13 cellular contexts compared by ENCODE assay signal in genomic region chr4:183563874-183564273, GRCh38. TPM values are rescaled to one million over a fixed set of nuclear protein-coding genes. Genes with fewer than 3 reads are reported as not detected.
DNase-seq lines count a peak whose midpoint lies in the region; ATAC-seq lines count a peak whose summit lies in the region.
"Had no signal": no experiment of that assay in that cellular context is flagged by ENCODE, and none has a peak within 500 bp of the region (broad histone marks: within the 10 kb centered on the region; RNA-seq: fewer than 3 reads in every experiment).

No MANE protein-coding gene starts in this region.

- POLR2A ChIA-PET in activated CD4-positive, alpha-beta memory T cell treated with anti-CD3 and anti-CD28 coated beads for 36 hours (lab: Charles Lee): no interaction called here
- POLR2A ChIA-PET in activated CD4-positive, alpha-beta memory T cell treated with anti-CD3 and anti-CD28 coated beads, Interleukin-2, amount 10 ng/mL, durations not matched to agents 7 days and 5 days (lab: Charles Lee): no interaction called here

- no peaks in the 10 kb centered on the region for H3K9me3 Mint-ChIP-seq in activated CD4-positive, alpha-beta memory T cell treated with anti-CD3 and anti-CD28 coated beads for 36 hours
- H3K9me3 Mint-ChIP-seq in activated CD4-positive, alpha-beta memory T cell treated with anti-CD3 and anti-CD28 coated beads, Interleukin-2, amount 10 ng/mL, durations not matched to agents 7 days and 5 days: no peaks in the 10 kb centered on the region
- H3K9me3 Mint-ChIP-seq in stimulated activated effector memory CD8-positive, alpha-beta T cell treated with anti-CD3 and anti-CD28 coated beads, Interleukin-12 subunit alpha, Interleukin-12 subunit beta, amount 100 ng/mL, for 72 hours: no peaks in the 10 kb centered on the region
- no peaks in the 10 kb centered on the region for H3K9me3 Mint-ChIP-seq in effector memory CD8-positive, alpha-beta T cell
- H3K9me3 Mint-ChIP-seq: WTC11 had no signal

- DNase-seq in activated CD4-positive, alpha-beta memory T cell treated with anti-CD3 and anti-CD28 coated beads for 36 hours: peak; percentile 44
- no peak for DNase-seq in activated CD4-positive, alpha-beta memory T cell treated with anti-CD3 and anti-CD28 coated beads, Interleukin-2, amount 10 ng/mL, durations not matched to agents 7 days and 5 days
- DNase-seq in RPMI7951 (ENCODE audit: low read depth) (peak; percentile 33), glomerular visceral epithelial cell (ENCODE audit: extremely low spot score) (peak; percentile 43), NCI-H526 (lab: John Stamatoyannopoulos, UW) (no peak)
- DNase-seq in stimulated activated effector memory CD8-positive, alpha-beta T cell treated with anti-CD3 and anti-CD28 coated beads, Interleukin-12 subunit alpha, Interleukin-12 subunit beta, amount 100 ng/mL, for 72 hours (ENCODE audit: low spot score in 2 of 2): peak in 1 of 2 donors; percentile 51
- no peak for DNase-seq in effector memory CD8-positive, alpha-beta T cell
- DNase-seq: activated effector memory CD4-positive, alpha-beta T cell treated with anti-CD3 and anti-CD28 coated beads, Interleukin-2, amount 50 U/mL, for 16 hours; central memory CD4-positive, alpha-beta T cell; NCI-H2029 treated with DMSO at 0.1 percent for 48 hours; SHP77 treated with DMSO at 0.1 percent for 48 hours had no signal

- H3K27ac Mint-ChIP-seq in activated CD4-positive, alpha-beta memory T cell treated with anti-CD3 and anti-CD28 coated beads for 36 hours: no peak overlapping the region
- H3K27ac Mint-ChIP-seq in activated CD4-positive, alpha-beta memory T cell treated with anti-CD3 and anti-CD28 coated beads, Interleukin-2, amount 10 ng/mL, durations not matched to agents 7 days and 5 days: no peak overlapping the region
- no peak overlapping the region for H3K27ac Mint-ChIP-seq in stimulated activated effector memory CD8-positive, alpha-beta T cell treated with anti-CD3 and anti-CD28 coated beads, Interleukin-12 subunit alpha, Interleukin-12 subunit beta, amount 100 ng/mL, for 72 hours
- no peak overlapping the region for H3K27ac Mint-ChIP-seq in effector memory CD8-positive, alpha-beta T cell
- H3K27ac Mint-ChIP-seq: WTC11 had no signal

- no peak overlapping the region for H3K4me3 Mint-ChIP-seq in activated CD4-positive, alpha-beta memory T cell treated with anti-CD3 and anti-CD28 coated beads for 36 hours
- H3K4me3 Mint-ChIP-seq in activated CD4-positive, alpha-beta memory T cell treated with anti-CD3 and anti-CD28 coated beads, Interleukin-2, amount 10 ng/mL, durations not matched to agents 7 days and 5 days: no peak overlapping the region
- no peak overlapping the region for H3K4me3 Mint-ChIP-seq in stimulated activated effector memory CD8-positive, alpha-beta T cell treated with anti-CD3 and anti-CD28 coated beads, Interleukin-12 subunit alpha, Interleukin-12 subunit beta, amount 100 ng/mL, for 72 hours
- H3K4me3 Mint-ChIP-seq in effector memory CD8-positive, alpha-beta T cell: no peak overlapping the region
- H3K4me3 Mint-ChIP-seq: WTC11 had no signal

- H3K27me3 Mint-ChIP-seq in activated CD4-positive, alpha-beta memory T cell treated with anti-CD3 and anti-CD28 coated beads for 36 hours: peaks cover 10% of the 10 kb centered on the region
- H3K27me3 Mint-ChIP-seq in activated CD4-positive, alpha-beta memory T cell treated with anti-CD3 and anti-CD28 coated beads, Interleukin-2, amount 10 ng/mL, durations not matched to agents 7 days and 5 days: peaks cover 8% of the 10 kb centered on the region
- peaks cover 28 to 48% of the 10 kb centered on the region in 2 donors for H3K27me3 Mint-ChIP-seq in effector memory CD8-positive, alpha-beta T cell

- ATAC-seq in stimulated activated effector memory CD8-positive, alpha-beta T cell treated with anti-CD3 and anti-CD28 coated beads, Interleukin-12 subunit alpha, Interleukin-12 subunit beta, amount 100 ng/mL, for 72 hours: peak; percentile 91
- ATAC-seq in effector memory CD8-positive, alpha-beta T cell (replicated peaks): no peak
- no peak for ATAC-seq in GM18870 (IDR thresholded peaks at IDR 0.05; ENCODE audit: unreplicated experiment)
- ATAC-seq: WTC11 had no signal

- H3K36me3 Mint-ChIP-seq in activated CD4-positive, alpha-beta memory T cell treated with anti-CD3 and anti-CD28 coated beads for 36 hours: no peaks in the 10 kb centered on the region
- no peaks in the 10 kb centered on the region for H3K36me3 Mint-ChIP-seq in activated CD4-positive, alpha-beta memory T cell treated with anti-CD3 and anti-CD28 coated beads, Interleukin-2, amount 10 ng/mL, durations not matched to agents 7 days and 5 days (ENCODE audit: low read depth)
- no peaks in the 10 kb centered on the region for H3K36me3 Mint-ChIP-seq in stimulated activated effector memory CD8-positive, alpha-beta T cell treated with anti-CD3 and anti-CD28 coated beads, Interleukin-12 subunit alpha, Interleukin-12 subunit beta, amount 100 ng/mL, for 72 hours
- H3K36me3 Mint-ChIP-seq in effector memory CD8-positive, alpha-beta T cell (ENCODE audit: insufficient read depth): no peaks in the 10 kb centered on the region
- H3K36me3 Mint-ChIP-seq: WTC11 had no signal

- peaks cover 16% of the 10 kb centered on the region for H3K4me1 Mint-ChIP-seq in activated CD4-positive, alpha-beta memory T cell treated with anti-CD3 and anti-CD28 coated beads for 36 hours (ENCODE audit: low read depth)
- no peaks in the 10 kb centered on the region for H3K4me1 Mint-ChIP-seq in activated CD4-positive, alpha-beta memory T cell treated with anti-CD3 and anti-CD28 coated beads, Interleukin-2, amount 10 ng/mL, durations not matched to agents 7 days and 5 days
- peaks cover 20% of the 10 kb centered on the region for H3K4me1 Mint-ChIP-seq in stimulated activated effector memory CD8-positive, alpha-beta T cell treated with anti-CD3 and anti-CD28 coated beads, Interleukin-12 subunit alpha, Interleukin-12 subunit beta, amount 100 ng/mL, for 72 hours
- H3K4me1 Mint-ChIP-seq in effector memory CD8-positive, alpha-beta T cell (ENCODE audit: low read depth in 2 of 2): no peaks in the 10 kb centered on the region
- H3K4me1 Mint-ChIP-seq: WTC11 had no signal

- CTCF ChIA-PET in activated CD4-positive, alpha-beta memory T cell treated with anti-CD3 and anti-CD28 coated beads for 36 hours (lab: Charles Lee): interaction anchor here (0.7 kb wide), 2 partner anchors 60 to 72 kb away, joined by 3 read pairs; no protein-coding TSS in a partner anchor
- CTCF ChIA-PET in activated CD4-positive, alpha-beta memory T cell treated with anti-CD3 and anti-CD28 coated beads, Interleukin-2, amount 10 ng/mL, durations not matched to agents 7 days and 5 days (lab: Charles Lee): no interaction called here

- intact Hi-C loops in activated CD4-positive, alpha-beta memory T cell treated with anti-CD3 and anti-CD28 coated beads for 36 hours (cut with micrococcal nuclease): no loop called here

RNA-seq across cellular contexts. Expression of gene ING2, which starts 59.0 kb away (rescaled TPM):
- total RNA-seq in activated CD4-positive, alpha-beta memory T cell treated with anti-CD3 and anti-CD28 coated beads for 36 hours: 10 to 100 TPM; 11.9 to 15.3 TPM
- 10 to 100 TPM; 12.8 to 13.3 TPM for total RNA-seq in activated CD4-positive, alpha-beta memory T cell treated with anti-CD3 and anti-CD28 coated beads, Interleukin-2, amount 10 ng/mL, durations not matched to agents 7 days and 5 days
- total RNA-seq in RPMI7951 (2014; rRNA removed; shearing (Covaris generic)): 11.8 and 17.7 TPM in 2 replicates

Comparison
In these comparisons a context has a peak if more than half of its experiments do, and no peak if none do; other contexts are left out.
1. DNase-seq: peak in activated CD4-positive, alpha-beta memory T cell treated with anti-CD3 and anti-CD28 coated beads for 36 hours (single experiment), RPMI7951 (single experiment) and glomerular visceral epithelial cell (single experiment); none in activated CD4-positive, alpha-beta memory T cell treated with anti-CD3 and anti-CD28 coated beads, Interleukin-2, amount 10 ng/mL, durations not matched to agents 7 days and 5 days (single experiment), effector memory CD8-positive, alpha-beta T cell (0 of 3) and NCI-H526 (0 of 2).